11 cellular contexts compared by ENCODE assay signal in the genomic region with DNA sequence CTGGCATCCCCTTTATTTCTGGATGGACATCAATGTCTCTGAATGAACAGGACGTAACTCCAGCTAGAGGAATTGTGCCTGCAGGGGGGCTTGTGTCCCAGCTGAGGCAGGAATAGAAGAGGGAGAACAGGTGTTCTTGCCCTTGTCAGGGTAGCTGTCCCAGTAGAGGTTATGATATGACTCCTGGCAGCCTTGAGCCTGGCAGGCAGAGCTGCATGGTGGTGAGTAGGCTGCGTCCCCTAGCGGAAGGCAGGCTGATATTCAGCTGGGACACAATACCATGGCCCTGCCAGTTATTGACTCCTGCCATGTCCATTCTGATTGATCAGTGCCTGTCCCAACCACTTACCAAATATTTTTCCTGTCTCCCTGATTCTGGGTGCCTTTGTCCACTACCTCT.
A peak's percentile ranks its signal among the peaks of the same experiment; 100 is the strongest.
DNase-seq lines count a peak whose midpoint lies in the region; ATAC-seq and TF ChIP-seq lines count a peak whose summit lies in the region.
"Had no signal": no experiment of that assay in that cellular context is flagged by ENCODE, and none has a peak within 500 bp of the region (broad histone marks: within the 10 kb centered on the region; RNA-seq: fewer than 3 reads in every experiment).

No MANE protein-coding gene starts in this region.

- POLR2A ChIA-PET in WTC11 (lab: Charles Lee): interaction anchor here (0.6 kb wide), 1 partner anchor 57 kb away, joined by 8 read pairs; no protein-coding TSS in a partner anchor

- peaks cover 8% of the 10 kb centered on the region for H3K4me1 Mint-ChIP-seq in WTC11

- H3K27ac Mint-ChIP-seq in WTC11: no peak overlapping the region

- TF ChIP-seq CTCF in C4-2B (conservative IDR thresholded peaks at IDR 0.05) (peak; percentile 29), WTC11 (IDR thresholded peaks at IDR 0.05) (no peak)

- no peak overlapping the region for H3K27ac ChIP-seq in C4-2B
- H3K27ac ChIP-seq: uterus had no signal

- peaks cover 33% of the 10 kb centered on the region for H3K9me3 Mint-ChIP-seq in WTC11

- H3K4me3 Mint-ChIP-seq in WTC11: no peak overlapping the region

- DNase-seq in GM19238 (ENCODE audit: insufficient read length, low spot score) (peak; percentile 5), WTC11 (ENCODE audit: low spot score) (peak; percentile 53), NCI-H774 (lab: John Stamatoyannopoulos, UW) (no peak), HK-2 (ENCODE audit: unreplicated experiment) (no peak), NCI-H2029 (lab: John Stamatoyannopoulos, UW) (no peak), GF-D8 (lab: John Stamatoyannopoulos, UW) (no peak)
- DNase-seq: hypothalamus, NCI-H1105, uterus had no signal

- ATAC-seq in HG03159 (IDR thresholded peaks at IDR 0.05; ENCODE audit: unreplicated experiment): peak; percentile 69
- ATAC-seq in WTC11: peak; percentile 95

- H3K36me3 Mint-ChIP-seq in WTC11: peaks cover 5% of the 10 kb centered on the region

- H3K27me3 Mint-ChIP-seq in WTC11 (ENCODE audit: low read depth): no peaks in the 10 kb centered on the region

- CTCF ChIA-PET in WTC11 (lab: Charles Lee): interaction anchor here (0.5 to 1.7 kb wide), 15 partner anchors 10 to 521 kb away, joined by 3 to 5 read pairs (median 3); no protein-coding TSS in a partner anchor

TF ChIP-seq in WTC11, 78 proteins besides CTCF, POLR2A, EP300 and RAD21:
- TF ChIP-seq TEAD1 (CRISPR knock-in tag; IDR thresholded peaks at IDR 0.05) (no peak), MYBL2 (CRISPR knock-in tag; IDR thresholded peaks at IDR 0.05) (no peak), FOXP1 (CRISPR knock-in tag; IDR thresholded peaks at IDR 0.05; ENCODE audit: borderline replicate concordance) (no peak), ZNF416 (CRISPR knock-in tag; IDR thresholded peaks at IDR 0.05) (no peak), NFYB (CRISPR knock-in tag; conservative IDR thresholded peaks at IDR 0.05; ENCODE audit: low read depth) (no peak), RELA (CRISPR knock-in tag; IDR thresholded peaks at IDR 0.05; ENCODE audit: borderline replicate concordance) (no peak)
- TF ChIP-seq, protein P1, sequence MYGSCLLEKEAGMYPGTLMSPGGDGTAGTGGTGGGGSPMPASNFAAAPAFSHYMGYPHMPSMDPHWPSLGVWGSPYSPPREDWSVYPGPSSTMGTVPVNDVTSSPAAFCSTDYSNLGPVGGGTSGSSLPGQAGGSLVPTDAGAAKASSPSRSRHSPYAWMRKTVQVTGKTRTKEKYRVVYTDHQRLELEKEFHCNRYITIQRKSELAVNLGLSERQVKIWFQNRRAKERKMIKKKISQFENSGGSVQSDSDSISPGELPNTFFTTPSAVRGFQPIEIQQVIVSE (CRISPR knock-in tag; IDR thresholded peaks at IDR 0.05; ENCODE audit: borderline replicate concordance): no peak

Comparison
In these comparisons a context has a peak if more than half of its experiments do, and no peak if none do; other contexts are left out.
1. DNase-seq: peak in GM19238 (single experiment) and WTC11 (single experiment); none in NCI-H774 (single experiment), HK-2 (single experiment), NCI-H2029 (single experiment) and GF-D8 (single experiment).